Comparison of ENCODE assay signal across 7 cellular contexts in the genomic region with DNA sequence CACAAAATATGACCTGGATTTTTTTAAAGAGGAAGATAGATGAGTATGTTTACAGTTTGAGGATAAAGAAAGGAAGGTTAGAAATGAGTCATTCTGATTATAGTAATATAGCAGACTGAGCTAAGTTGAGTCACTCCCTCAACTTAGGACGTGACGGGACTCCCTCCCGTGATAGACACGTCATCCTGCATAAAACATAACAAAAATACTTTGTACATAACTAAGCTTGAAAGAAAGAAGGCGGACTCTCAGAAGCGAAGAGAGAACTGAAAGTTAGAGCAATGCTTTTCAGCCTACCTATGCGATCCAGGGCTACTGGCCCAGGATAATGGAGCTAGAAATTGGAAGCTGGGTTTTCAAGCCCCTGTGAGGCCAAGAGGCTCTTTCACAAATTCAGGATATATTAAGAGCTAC. TPM values are rescaled to one million over a fixed set of nuclear protein-coding genes. Genes with fewer than 3 reads are reported as not detected.
A peak's percentile ranks its signal among the peaks of the same experiment; 100 is the strongest.
DNase-seq lines count a peak whose midpoint lies in the region; ATAC-seq and TF ChIP-seq lines count a peak whose summit lies in the region.

No MANE protein-coding gene starts in this region.

- H3K27me3 ChIP-seq in prostate gland (replicated peaks; ENCODE audit: insufficient read depth) (no peaks in the 10 kb centered on the region), BE2C (no peaks in the 10 kb centered on the region)

- H3K36me3 ChIP-seq in prostate gland (no peaks in the 10 kb centered on the region), BE2C (no peaks in the 10 kb centered on the region)

- peak; percentile 29 for TF ChIP-seq POLR2A in prostate gland (IDR thresholded peaks at IDR 0.05)

- 52% methylated on average over 7 of the region's 7 CpGs for WGBS in prostate gland

- DNase-seq in SIG-M5 (lab: John Stamatoyannopoulos, UW) (peak; percentile 74), brain pericyte (ENCODE audit: low read depth, low spot score) (peak; percentile 82), prostate gland (ENCODE audit: low spot score) (no peak), NCI-H1436 treated with DMSO at 0.1 percent for 48 hours (lab: John Stamatoyannopoulos, UW) (no peak), BE2C (no peak)

- H3K27ac ChIP-seq in prostate gland: no peak overlapping the region

- intact Hi-C loops in prostate gland (cut with DNase I): loop anchor here (5.0 kb wide), 2 partner anchors 52 to 442 kb away; a partner anchor contains a TSS

- H3K4me1 ChIP-seq in prostate gland (replicated peaks) (no peaks in the 10 kb centered on the region), BE2C (no peaks in the 10 kb centered on the region)

- peak; percentile 90 for ATAC-seq in GM18873 (IDR thresholded peaks at IDR 0.05; ENCODE audit: low FRiP score, unreplicated experiment)
- peak; percentile 98 for ATAC-seq in HG02973 (IDR thresholded peaks at IDR 0.05; ENCODE audit: unreplicated experiment)

- H3K4me3 ChIP-seq in prostate gland: no peak overlapping the region
- H3K4me3 ChIP-seq in BE2C (ENCODE audit: low read depth, low read length): no peak overlapping the region

- no peaks in the 10 kb centered on the region for H3K9me3 ChIP-seq in prostate gland
- H3K9me3 ChIP-seq in BE2C: no peaks in the 10 kb centered on the region

- TF ChIP-seq CTCF in prostate gland (IDR thresholded peaks at IDR 0.05) (no peak), BE2C (IDR thresholded peaks at IDR 0.05; ENCODE audit: low read depth, low read length) (no peak)

RNA-seq across cellular contexts. Expression of a gene that starts 53.0 kb away (rescaled TPM):
- 10 to 100 TPM; 25.3 to 30.6 TPM for total RNA-seq in prostate gland
- 18.0 TPM for polyA plus RNA-seq in BE2C (2012; ENCODE audit: insufficient read depth, insufficient read length, low read depth)

Comparison
In these comparisons a context has a peak if more than half of its experiments do, and no peak if none do; other contexts are left out.
1. DNase-seq: peak in SIG-M5 (single experiment) and brain pericyte (single experiment); none in prostate gland (single experiment), NCI-H1436 treated with DMSO at 0.1 percent for 48 hours (single experiment) and BE2C (single experiment).